Comparison of ENCODE assay signal across 16 cellular contexts in the genomic region with DNA sequence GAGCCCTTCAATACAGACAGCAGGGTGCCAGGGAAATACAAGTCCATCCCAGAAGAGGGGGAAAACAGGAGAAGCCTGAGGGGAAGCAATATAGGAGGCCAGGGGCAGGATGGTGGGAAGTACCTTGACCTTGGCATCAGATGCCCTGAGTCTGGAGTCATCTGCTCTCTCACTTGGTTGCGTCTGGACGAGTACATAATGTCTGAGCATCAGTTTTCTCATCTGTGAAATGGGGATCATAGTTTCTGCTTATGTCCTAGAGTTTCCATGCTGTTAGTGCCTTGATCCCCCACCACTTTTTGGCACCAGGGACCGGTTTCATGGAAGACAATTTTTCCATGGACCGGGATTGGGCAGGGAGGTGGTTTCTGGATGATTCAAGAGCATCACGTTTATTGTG. TPM values are rescaled to one million over a fixed set of nuclear protein-coding genes. Genes with fewer than 3 reads are reported as not detected.
DNase-seq lines count a peak whose midpoint lies in the region; ATAC-seq and FAIRE-seq lines count a peak whose summit lies in the region.
"Had no signal": no experiment of that assay in that cellular context is flagged by ENCODE, and none has a peak within 500 bp of the region (broad histone marks: within the 10 kb centered on the region; RNA-seq: fewer than 3 reads in every experiment).

No MANE protein-coding gene starts in this region.

- H3K27ac Mint-ChIP-seq in stimulated activated memory B cell treated with anti-CD40 and anti-IgM and Interleukin-4, amounts not matched to agents 10 μg/mL and 1 μg/mL and 100 μg/mL, for 72 hours = peak overlapping the region; percentile 95
- H3K27ac Mint-ChIP-seq: type B pancreatic cell had no signal

- no peaks in the 10 kb centered on the region for H3K9me3 Mint-ChIP-seq in stimulated activated memory B cell treated with anti-CD40 and anti-IgM and Interleukin-4, amounts not matched to agents 10 μg/mL and 1 μg/mL and 100 μg/mL, for 72 hours
- H3K9me3 Mint-ChIP-seq: type B pancreatic cell had no signal

- H3K36me3 Mint-ChIP-seq in stimulated activated memory B cell treated with anti-CD40 and anti-IgM and Interleukin-4, amounts not matched to agents 10 μg/mL and 1 μg/mL and 100 μg/mL, for 72 hours = peaks cover 56% of the 10 kb centered on the region
- H3K36me3 Mint-ChIP-seq: type B pancreatic cell had no signal

- H3K36me3 ChIP-seq in SJCRH30 = no peaks in the 10 kb centered on the region

- DNase-seq in activated effector memory CD4-positive, alpha-beta T cell treated with anti-CD3 and anti-CD28 coated beads, Interleukin-2, amount 50 U/mL, for 16 hours = peak; percentile 38
- no peak for DNase-seq in activated effector memory CD4-positive, alpha-beta T cell treated with Interleukin-2 at 50 U/mL for 16 hours
- DNase-seq in SJCRH30 = peak in 1 of 2 experiments; percentile 11
- DNase-seq in dermis microvascular lymphatic vessel endothelial cell (ENCODE audit: low read depth in 2 of 2) = peak; percentile 28 to 34
- no peak for DNase-seq in stimulated activated CD4-positive, alpha-beta T cell treated with anti-CD3 and anti-CD28 coated beads, Interleukin-2, amount 100 ng/mL, for 48 hours
- DNase-seq in HTR-8/SVneo (ENCODE audit: insufficient read length, low spot score) = no peak
- DNase-seq in inferior parietal cortex (ENCODE audit: extremely low spot score) = no peak
- DNase-seq: DND-41, NCI-H1092 treated with DMSO at 0.1 percent for 48 hours, NCI-H524, nucleus accumbens had no signal

- ATAC-seq in stimulated activated memory B cell treated with anti-CD40 and anti-IgM and Interleukin-4, amounts not matched to agents 10 μg/mL and 1 μg/mL and 100 μg/mL, for 72 hours = no peak

- H3K27ac ChIP-seq in SJCRH30 = peak overlapping the region; percentile 28; the same call in 1 of the 2 replicates

- peaks cover 81% of the 10 kb centered on the region for H3K4me1 Mint-ChIP-seq in stimulated activated memory B cell treated with anti-CD40 and anti-IgM and Interleukin-4, amounts not matched to agents 10 μg/mL and 1 μg/mL and 100 μg/mL, for 72 hours

- FAIRE-seq in HTR-8/SVneo (lab: Jason Lieb, UNC) = no peak
- FAIRE-seq: astrocyte, GM12891 had no signal

- H3K4me1 ChIP-seq in SJCRH30 = peaks cover 34% of the 10 kb centered on the region

- no peaks in the 10 kb centered on the region for H3K27me3 ChIP-seq in SJCRH30
- H3K27me3 ChIP-seq: Peyer's patch had no signal

- peak overlapping the region; percentile 98 for H3K4me3 Mint-ChIP-seq in stimulated activated memory B cell treated with anti-CD40 and anti-IgM and Interleukin-4, amounts not matched to agents 10 μg/mL and 1 μg/mL and 100 μg/mL, for 72 hours
- H3K4me3 Mint-ChIP-seq: type B pancreatic cell had no signal

- no peaks in the 10 kb centered on the region for H3K9me3 ChIP-seq in SJCRH30 (replicated peaks)
- H3K9me3 ChIP-seq: Peyer's patch had no signal

- no peak overlapping the region for H3K4me3 ChIP-seq in SJCRH30
- H3K4me3 ChIP-seq: Peyer's patch had no signal

- H3K27me3 Mint-ChIP-seq in stimulated activated memory B cell treated with anti-CD40 and anti-IgM and Interleukin-4, amounts not matched to agents 10 μg/mL and 1 μg/mL and 100 μg/mL, for 72 hours = no peaks in the 10 kb centered on the region

RNA-seq across cellular contexts. Expression of a gene that starts 2.3 kb away (rescaled TPM):
- 5.0 and 5.9 TPM in 2 replicates for total RNA-seq in SJCRH30 (2014; rRNA removed; shearing (Covaris generic))
- total RNA-seq in dermis microvascular lymphatic vessel endothelial cell = 41.8 and 45.9 TPM in 2 replicates

RNA-seq across cellular contexts. Expression of a gene that starts 14.4 kb away (rescaled TPM):
- total RNA-seq in SJCRH30 (2014; rRNA removed; shearing (Covaris generic)) = 25.7 and 31.1 TPM in 2 replicates
- 25.2 and 31.5 TPM in 2 replicates for total RNA-seq in dermis microvascular lymphatic vessel endothelial cell

Comparison
In these comparisons a context has a peak if more than half of its experiments do, and no peak if none do; other contexts are left out.
1. DNase-seq: peak in activated effector memory CD4-positive, alpha-beta T cell treated with anti-CD3 and anti-CD28 coated beads, Interleukin-2, amount 50 U/mL, for 16 hours (single experiment) and dermis microvascular lymphatic vessel endothelial cell (2 of 2); none in activated effector memory CD4-positive, alpha-beta T cell treated with Interleukin-2 at 50 U/mL for 16 hours (single experiment), stimulated activated CD4-positive, alpha-beta T cell treated with anti-CD3 and anti-CD28 coated beads, Interleukin-2, amount 100 ng/mL, for 48 hours (0 of 2), HTR-8/SVneo (single experiment) and inferior parietal cortex (single experiment).